In the genomic region with DNA sequence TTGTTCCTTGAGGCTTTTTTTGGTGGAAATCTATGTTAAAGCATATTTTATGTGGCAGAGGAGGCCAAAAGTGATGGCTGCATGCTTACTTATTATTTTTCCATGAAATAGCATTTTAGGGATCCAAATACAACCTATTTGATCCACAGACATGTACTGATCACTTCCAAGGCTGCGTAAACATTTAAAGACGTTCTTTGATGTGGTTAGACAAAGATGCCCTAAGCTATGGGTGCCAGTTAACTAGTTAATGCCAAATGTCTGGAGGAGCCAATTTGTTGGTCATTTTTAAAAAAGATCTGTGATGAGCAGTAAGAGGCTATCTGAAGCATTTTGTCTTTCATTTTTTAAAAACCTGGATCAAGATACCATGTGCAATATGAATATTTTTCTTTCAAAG, we compare ENCODE assay signal across 1 cellular context.
TF ChIP-seq lines count a peak whose summit lies in the region.

No MANE protein-coding gene starts in this region.

TF ChIP-seq in HepG2, 621 proteins besides CTCF, POLR2A, EP300 and RAD21:
- TF ChIP-seq, protein P1, sequence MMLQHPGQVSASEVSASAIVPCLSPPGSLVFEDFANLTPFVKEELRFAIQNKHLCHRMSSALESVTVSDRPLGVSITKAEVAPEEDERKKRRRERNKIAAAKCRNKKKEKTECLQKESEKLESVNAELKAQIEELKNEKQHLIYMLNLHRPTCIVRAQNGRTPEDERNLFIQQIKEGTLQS (CRISPR knock-in tag; IDR thresholded peaks at IDR 0.05), result no peak
- peak; percentile 80 for TF ChIP-seq ZNF652 (CRISPR knock-in tag; IDR thresholded peaks at IDR 0.05; ENCODE audit: borderline replicate concordance, low read depth)
- 0 out of 2 replicates have a peak, but pooled peaks have one; percentile 25 for TF ChIP-seq ISL2 (CRISPR knock-in tag; IDR thresholded peaks at IDR 0.05)
- 0 out of 2 replicates have a peak, but pooled peaks have one; percentile 24 for TF ChIP-seq BCL6 (CRISPR knock-in tag; IDR thresholded peaks at IDR 0.05)
- no peak for TF ChIP-seq ZNF282 (IDR thresholded peaks at IDR 0.05; ENCODE audit: partially characterized antibody)
- peak; percentile 24; the same call in 1 of the 2 replicates for TF ChIP-seq HMG20A (CRISPR knock-in tag; IDR thresholded peaks at IDR 0.05; ENCODE audit: borderline replicate concordance)
- TF ChIP-seq TBP (CRISPR knock-in tag; IDR thresholded peaks at IDR 0.05), result no peak
- TF ChIP-seq CBFB (CRISPR knock-in tag; IDR thresholded peaks at IDR 0.05), result peak; percentile 93
- TF ChIP-seq FOXK1 (CRISPR knock-in tag; IDR thresholded peaks at IDR 0.05; ENCODE audit: borderline replicate concordance, low read depth), result no peak
- TF ChIP-seq SOX13 (IDR thresholded peaks at IDR 0.05), result no peak
- TF ChIP-seq SOX13 (CRISPR knock-in tag; conservative IDR thresholded peaks at IDR 0.05 in 1 of 2, IDR thresholded peaks at IDR 0.05 in 1 of 2), result peak in 1 of 2 experiments; percentile 53; a peak in 1 of 4 replicates
- TF ChIP-seq TBL1XR1 (IDR thresholded peaks at IDR 0.05; ENCODE audit: borderline replicate concordance, low read length, partially characterized antibody), result no peak
- TF ChIP-seq, protein P2, sequence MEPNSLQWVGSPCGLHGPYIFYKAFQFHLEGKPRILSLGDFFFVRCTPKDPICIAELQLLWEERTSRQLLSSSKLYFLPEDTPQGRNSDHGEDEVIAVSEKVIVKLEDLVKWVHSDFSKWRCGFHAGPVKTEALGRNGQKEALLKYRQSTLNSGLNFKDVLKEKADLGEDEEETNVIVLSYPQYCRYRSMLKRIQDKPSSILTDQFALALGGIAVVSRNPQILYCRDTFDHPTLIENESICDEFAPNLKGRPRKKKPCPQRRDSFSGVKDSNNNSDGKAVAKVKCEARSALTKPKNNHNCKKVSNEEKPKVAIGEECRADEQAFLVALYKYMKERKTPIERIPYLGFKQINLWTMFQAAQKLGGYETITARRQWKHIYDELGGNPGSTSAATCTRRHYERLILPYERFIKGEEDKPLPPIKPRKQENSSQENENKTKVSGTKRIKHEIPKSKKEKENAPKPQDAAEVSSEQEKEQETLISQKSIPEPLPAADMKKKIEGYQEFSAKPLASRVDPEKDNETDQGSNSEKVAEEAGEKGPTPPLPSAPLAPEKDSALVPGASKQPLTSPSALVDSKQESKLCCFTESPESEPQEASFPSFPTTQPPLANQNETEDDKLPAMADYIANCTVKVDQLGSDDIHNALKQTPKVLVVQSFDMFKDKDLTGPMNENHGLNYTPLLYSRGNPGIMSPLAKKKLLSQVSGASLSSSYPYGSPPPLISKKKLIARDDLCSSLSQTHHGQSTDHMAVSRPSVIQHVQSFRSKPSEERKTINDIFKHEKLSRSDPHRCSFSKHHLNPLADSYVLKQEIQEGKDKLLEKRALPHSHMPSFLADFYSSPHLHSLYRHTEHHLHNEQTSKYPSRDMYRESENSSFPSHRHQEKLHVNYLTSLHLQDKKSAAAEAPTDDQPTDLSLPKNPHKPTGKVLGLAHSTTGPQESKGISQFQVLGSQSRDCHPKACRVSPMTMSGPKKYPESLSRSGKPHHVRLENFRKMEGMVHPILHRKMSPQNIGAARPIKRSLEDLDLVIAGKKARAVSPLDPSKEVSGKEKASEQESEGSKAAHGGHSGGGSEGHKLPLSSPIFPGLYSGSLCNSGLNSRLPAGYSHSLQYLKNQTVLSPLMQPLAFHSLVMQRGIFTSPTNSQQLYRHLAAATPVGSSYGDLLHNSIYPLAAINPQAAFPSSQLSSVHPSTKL (CRISPR knock-in tag; IDR thresholded peaks at IDR 0.05), result peak; percentile 50; the same call in 1 of the 2 replicates
- TF ChIP-seq HOXA3 (CRISPR knock-in tag; IDR thresholded peaks at IDR 0.05), result no peak
- TF ChIP-seq CCDC6 (CRISPR knock-in tag; IDR thresholded peaks at IDR 0.05), result no peak
- TF ChIP-seq FOXM1 (CRISPR knock-in tag; IDR thresholded peaks at IDR 0.05), result no peak
- TF ChIP-seq ZNF235 (CRISPR knock-in tag; IDR thresholded peaks at IDR 0.05; ENCODE audit: borderline replicate concordance), result no peak
- TF ChIP-seq, protein P3, sequence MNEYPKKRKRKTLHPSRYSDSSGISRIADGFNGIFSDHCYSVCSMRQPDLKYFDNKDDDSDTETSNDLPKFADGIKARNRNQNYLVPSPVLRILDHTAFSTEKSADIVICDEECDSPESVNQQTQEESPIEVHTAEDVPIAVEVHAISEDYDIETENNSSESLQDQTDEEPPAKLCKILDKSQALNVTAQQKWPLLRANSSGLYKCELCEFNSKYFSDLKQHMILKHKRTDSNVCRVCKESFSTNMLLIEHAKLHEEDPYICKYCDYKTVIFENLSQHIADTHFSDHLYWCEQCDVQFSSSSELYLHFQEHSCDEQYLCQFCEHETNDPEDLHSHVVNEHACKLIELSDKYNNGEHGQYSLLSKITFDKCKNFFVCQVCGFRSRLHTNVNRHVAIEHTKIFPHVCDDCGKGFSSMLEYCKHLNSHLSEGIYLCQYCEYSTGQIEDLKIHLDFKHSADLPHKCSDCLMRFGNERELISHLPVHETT (CRISPR knock-in tag; conservative IDR thresholded peaks at IDR 0.05), result no peak
- TF ChIP-seq ZSCAN30 (CRISPR knock-in tag; IDR thresholded peaks at IDR 0.05), result no peak
- no peak for TF ChIP-seq SMARCE1 (IDR thresholded peaks at IDR 0.05; ENCODE audit: borderline replicate concordance)
- TF ChIP-seq, protein P4, sequence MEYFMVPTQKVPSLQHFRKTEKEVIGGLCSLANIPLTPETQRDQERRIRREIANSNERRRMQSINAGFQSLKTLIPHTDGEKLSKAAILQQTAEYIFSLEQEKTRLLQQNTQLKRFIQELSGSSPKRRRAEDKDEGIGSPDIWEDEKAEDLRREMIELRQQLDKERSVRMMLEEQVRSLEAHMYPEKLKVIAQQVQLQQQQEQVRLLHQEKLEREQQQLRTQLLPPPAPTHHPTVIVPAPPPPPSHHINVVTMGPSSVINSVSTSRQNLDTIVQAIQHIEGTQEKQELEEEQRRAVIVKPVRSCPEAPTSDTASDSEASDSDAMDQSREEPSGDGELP (IDR thresholded peaks at IDR 0.05; ENCODE audit: borderline replicate concordance, low read depth), result no peak
- TF ChIP-seq MAFF (IDR thresholded peaks at IDR 0.05; ENCODE audit: low read depth, low read length), result no peak
- TF ChIP-seq, protein P5, sequence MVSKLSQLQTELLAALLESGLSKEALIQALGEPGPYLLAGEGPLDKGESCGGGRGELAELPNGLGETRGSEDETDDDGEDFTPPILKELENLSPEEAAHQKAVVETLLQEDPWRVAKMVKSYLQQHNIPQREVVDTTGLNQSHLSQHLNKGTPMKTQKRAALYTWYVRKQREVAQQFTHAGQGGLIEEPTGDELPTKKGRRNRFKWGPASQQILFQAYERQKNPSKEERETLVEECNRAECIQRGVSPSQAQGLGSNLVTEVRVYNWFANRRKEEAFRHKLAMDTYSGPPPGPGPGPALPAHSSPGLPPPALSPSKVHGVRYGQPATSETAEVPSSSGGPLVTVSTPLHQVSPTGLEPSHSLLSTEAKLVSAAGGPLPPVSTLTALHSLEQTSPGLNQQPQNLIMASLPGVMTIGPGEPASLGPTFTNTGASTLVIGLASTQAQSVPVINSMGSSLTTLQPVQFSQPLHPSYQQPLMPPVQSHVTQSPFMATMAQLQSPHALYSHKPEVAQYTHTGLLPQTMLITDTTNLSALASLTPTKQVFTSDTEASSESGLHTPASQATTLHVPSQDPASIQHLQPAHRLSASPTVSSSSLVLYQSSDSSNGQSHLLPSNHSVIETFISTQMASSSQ (IDR thresholded peaks at IDR 0.05; ENCODE audit: low read depth), result no peak
- TF ChIP-seq, protein P5 (CRISPR knock-in tag; IDR thresholded peaks at IDR 0.05; ENCODE audit: borderline replicate concordance), result 0 out of 2 replicates have a peak, but pooled peaks have one; percentile 21
- no peak for TF ChIP-seq BHLHE40 (IDR thresholded peaks at IDR 0.05; ENCODE audit: low read length)
- peak; percentile 67 for TF ChIP-seq TCF7 (IDR thresholded peaks at IDR 0.05; ENCODE audit: low read depth)
- TF ChIP-seq ZNF431 (CRISPR knock-in tag; IDR thresholded peaks at IDR 0.05; ENCODE audit: borderline replicate concordance, low read depth), result no peak
- no peak for TF ChIP-seq SMAD3 (CRISPR knock-in tag; IDR thresholded peaks at IDR 0.05)
- TF ChIP-seq BRD4 (CRISPR knock-in tag; IDR thresholded peaks at IDR 0.05), result no peak
- no peak for TF ChIP-seq TOPORS (CRISPR knock-in tag; IDR thresholded peaks at IDR 0.05)
- TF ChIP-seq, protein P6, sequence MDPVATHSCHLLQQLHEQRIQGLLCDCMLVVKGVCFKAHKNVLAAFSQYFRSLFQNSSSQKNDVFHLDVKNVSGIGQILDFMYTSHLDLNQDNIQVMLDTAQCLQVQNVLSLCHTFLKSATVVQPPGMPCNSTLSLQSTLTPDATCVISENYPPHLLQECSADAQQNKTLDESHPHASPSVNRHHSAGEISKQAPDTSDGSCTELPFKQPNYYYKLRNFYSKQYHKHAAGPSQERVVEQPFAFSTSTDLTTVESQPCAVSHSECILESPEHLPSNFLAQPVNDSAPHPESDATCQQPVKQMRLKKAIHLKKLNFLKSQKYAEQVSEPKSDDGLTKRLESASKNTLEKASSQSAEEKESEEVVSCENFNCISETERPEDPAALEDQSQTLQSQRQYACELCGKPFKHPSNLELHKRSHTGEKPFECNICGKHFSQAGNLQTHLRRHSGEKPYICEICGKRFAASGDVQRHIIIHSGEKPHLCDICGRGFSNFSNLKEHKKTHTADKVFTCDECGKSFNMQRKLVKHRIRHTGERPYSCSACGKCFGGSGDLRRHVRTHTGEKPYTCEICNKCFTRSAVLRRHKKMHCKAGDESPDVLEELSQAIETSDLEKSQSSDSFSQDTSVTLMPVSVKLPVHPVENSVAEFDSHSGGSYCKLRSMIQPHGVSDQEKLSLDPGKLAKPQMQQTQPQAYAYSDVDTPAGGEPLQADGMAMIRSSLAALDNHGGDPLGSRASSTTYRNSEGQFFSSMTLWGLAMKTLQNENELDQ (CRISPR knock-in tag; IDR thresholded peaks at IDR 0.05; ENCODE audit: borderline replicate concordance), result no peak
- TF ChIP-seq, protein P7, sequence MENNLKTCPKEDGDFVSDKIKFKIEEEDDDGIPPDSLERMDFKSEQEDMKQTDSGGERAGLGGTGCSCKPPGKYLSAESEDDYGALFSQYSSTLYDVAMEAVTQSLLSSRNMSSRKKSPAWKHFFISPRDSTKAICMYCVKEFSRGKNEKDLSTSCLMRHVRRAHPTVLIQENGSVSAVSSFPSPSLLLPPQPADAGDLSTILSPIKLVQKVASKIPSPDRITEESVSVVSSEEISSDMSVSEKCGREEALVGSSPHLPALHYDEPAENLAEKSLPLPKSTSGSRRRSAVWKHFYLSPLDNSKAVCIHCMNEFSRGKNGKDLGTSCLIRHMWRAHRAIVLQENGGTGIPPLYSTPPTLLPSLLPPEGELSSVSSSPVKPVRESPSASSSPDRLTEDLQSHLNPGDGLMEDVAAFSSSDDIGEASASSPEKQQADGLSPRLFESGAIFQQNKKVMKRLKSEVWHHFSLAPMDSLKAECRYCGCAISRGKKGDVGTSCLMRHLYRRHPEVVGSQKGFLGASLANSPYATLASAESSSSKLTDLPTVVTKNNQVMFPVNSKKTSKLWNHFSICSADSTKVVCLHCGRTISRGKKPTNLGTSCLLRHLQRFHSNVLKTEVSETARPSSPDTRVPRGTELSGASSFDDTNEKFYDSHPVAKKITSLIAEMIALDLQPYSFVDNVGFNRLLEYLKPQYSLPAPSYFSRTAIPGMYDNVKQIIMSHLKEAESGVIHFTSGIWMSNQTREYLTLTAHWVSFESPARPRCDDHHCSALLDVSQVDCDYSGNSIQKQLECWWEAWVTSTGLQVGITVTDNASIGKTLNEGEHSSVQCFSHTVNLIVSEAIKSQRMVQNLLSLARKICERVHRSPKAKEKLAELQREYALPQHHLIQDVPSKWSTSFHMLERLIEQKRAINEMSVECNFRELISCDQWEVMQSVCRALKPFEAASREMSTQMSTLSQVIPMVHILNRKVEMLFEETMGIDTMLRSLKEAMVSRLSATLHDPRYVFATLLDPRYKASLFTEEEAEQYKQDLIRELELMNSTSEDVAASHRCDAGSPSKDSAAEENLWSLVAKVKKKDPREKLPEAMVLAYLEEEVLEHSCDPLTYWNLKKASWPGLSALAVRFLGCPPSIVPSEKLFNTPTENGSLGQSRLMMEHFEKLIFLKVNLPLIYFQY (CRISPR knock-in tag; IDR thresholded peaks at IDR 0.05; ENCODE audit: borderline replicate concordance), result no peak
